ENCODE assay signal across 8 cellular contexts in genomic region chr3:149752051-149752787, GRCh38. TPM values are rescaled to one million over a fixed set of nuclear protein-coding genes. Genes with fewer than 3 reads are reported as not detected.
A peak's percentile ranks its signal among the peaks of the same experiment; 100 is the strongest.
DNase-seq lines count a peak whose midpoint lies in the region; ATAC-seq lines count a peak whose summit lies in the region.

COMMD2 (minus strand) TSS chr3:149752489; CDS start chr3:149752444, 45 bp downstream.

- intact Hi-C loops in activated CD4-positive, alpha-beta T cell treated with anti-CD3 and anti-CD28 coated beads for 36 hours (cut with DNase I, micrococcal nuclease), result loop anchor here (1.0 to 5.0 kb wide), 7 partner anchors 60 to 760 kb away; partner anchors contain the start of genes GYG1 (in 1 of the 2), HPS3 (in 1 of the 2), PFN2 (in 1 of the 2) and RNF13 (in 1 of the 2)

- DNase-seq in Ammon's horn (ENCODE audit: low spot score), result peak; percentile 82
- DNase-seq in NCI-H446 (lab: John Stamatoyannopoulos, UW), result peak; percentile 83 to 95
- DNase-seq in activated CD4-positive, alpha-beta T cell treated with anti-CD3 and anti-CD28 coated beads for 36 hours, result peak; percentile 88
- peak; percentile 58 to 59 for DNase-seq in stimulated activated CD4-positive, alpha-beta T cell treated with anti-CD3 and anti-CD28 coated beads, Interleukin-1b, Interleukin-23, amount 100 ng/mL, for 4 hours (ENCODE audit: low read depth in 2 of 2)

- peaks cover 21% of the 10 kb centered on the region for H3K36me3 Mint-ChIP-seq in activated CD4-positive, alpha-beta T cell treated with anti-CD3 and anti-CD28 coated beads for 36 hours (ENCODE audit: low read depth)

- H3K27me3 ChIP-seq in layer of hippocampus (ENCODE audit: control insufficient read depth, insufficient read depth, low read length), result no peaks in the 10 kb centered on the region

- H3K27ac Mint-ChIP-seq in activated CD4-positive, alpha-beta T cell treated with anti-CD3 and anti-CD28 coated beads for 36 hours, result peak within 1 kb of the TSS; percentile 91

- POLR2A ChIA-PET in activated CD4-positive, alpha-beta T cell treated with anti-CD3 and anti-CD28 coated beads for 36 hours (lab: Charles Lee), result no interaction called here

- peaks cover 25% of the 10 kb centered on the region for H3K4me1 Mint-ChIP-seq in activated CD4-positive, alpha-beta T cell treated with anti-CD3 and anti-CD28 coated beads for 36 hours

- H3K9me3 Mint-ChIP-seq in activated CD4-positive, alpha-beta T cell treated with anti-CD3 and anti-CD28 coated beads for 36 hours (ENCODE audit: low read depth), result no peaks in the 10 kb centered on the region

- ATAC-seq in GM19035 (IDR thresholded peaks at IDR 0.05; ENCODE audit: unreplicated experiment), result peak; percentile 99
- peak; percentile 99 for ATAC-seq in HG03354 (IDR thresholded peaks at IDR 0.05; ENCODE audit: poor library complexity, severe bottlenecking, unreplicated experiment)
- ATAC-seq in activated CD4-positive, alpha-beta T cell treated with anti-CD3 and anti-CD28 coated beads for 36 hours, result peak; percentile 100

- H3K27ac ChIP-seq in cingulate gyrus (ENCODE audit: low read depth, low read length), result peak within 1 kb of the TSS; percentile 57
- peak within 1 kb of the TSS; percentile 8 for H3K27ac ChIP-seq in layer of hippocampus (ENCODE audit: low read depth, low read length)

- CTCF ChIA-PET in activated CD4-positive, alpha-beta T cell treated with anti-CD3 and anti-CD28 coated beads for 36 hours (lab: Charles Lee), result interaction anchor here (0.6 to 3.1 kb wide), 14 partner anchors 14 to 347 kb away, joined by 3 to 24 read pairs (median 3); partner anchors contain the start of gene WWTR1

- H3K27me3 Mint-ChIP-seq in activated CD4-positive, alpha-beta T cell treated with anti-CD3 and anti-CD28 coated beads for 36 hours, result no peaks in the 10 kb centered on the region

- peak within 1 kb of the TSS; percentile 95 for H3K4me3 Mint-ChIP-seq in activated CD4-positive, alpha-beta T cell treated with anti-CD3 and anti-CD28 coated beads for 36 hours

RNA-seq across cellular contexts. Expression of gene COMMD2, which starts in this region (rescaled TPM):
- 10 to 100 TPM; 29.4 to 29.5 TPM for total RNA-seq in activated CD4-positive, alpha-beta T cell treated with anti-CD3 and anti-CD28 coated beads for 36 hours

Comparison
In these comparisons a context has a peak if more than half of its experiments do, and no peak if none do; other contexts are left out.
1. Peak in every context shown above with its lines: DNase-seq, ATAC-seq and H3K27ac ChIP-seq.